Comparison of ENCODE assay signal across 1 cellular context in genomic region chr16:89467382-89467781, GRCh38.
TF ChIP-seq lines count a peak whose summit lies in the region.

No MANE protein-coding gene starts in this region.

TF ChIP-seq in WTC11, 78 proteins besides CTCF, POLR2A, EP300 and RAD21:
- TF ChIP-seq ZNF121 (CRISPR knock-in tag; IDR thresholded peaks at IDR 0.05) (peak; percentile 69), ZNF416 (CRISPR knock-in tag; IDR thresholded peaks at IDR 0.05) (no peak)
